8 cellular contexts compared by ENCODE assay signal in genomic region chr19:12723643-12724426, GRCh38. TPM values are rescaled to one million over a fixed set of nuclear protein-coding genes. Genes with fewer than 3 reads are reported as not detected.
DNase-seq lines count a peak whose midpoint lies in the region; ATAC-seq and TF ChIP-seq lines count a peak whose summit lies in the region.

TSS of gene TNPO2 (minus strand) at chr19:12723932. CDS start at chr19:12720977, 2,955 bp downstream.

- peaks cover 43% of the 10 kb centered on the region for H3K36me3 Mint-ChIP-seq in CD4-positive, alpha-beta T cell (ENCODE audit: low read depth)
- H3K36me3 Mint-ChIP-seq in activated CD8-positive, alpha-beta memory T cell treated with anti-CD3 and anti-CD28 coated beads, Interleukin-2, amount 10 ng/mL, durations not matched to agents 7 days and 5 days = peaks cover 20% of the 10 kb centered on the region

- intact Hi-C loops in CD4-positive, alpha-beta T cell (cut with DNase I, micrococcal nuclease) = loop anchor here (1.0 to 5.0 kb wide), 3 partner anchors 10 to 43 kb away; partner anchors contain the start of genes DHPS (in 2 of the 2) and TRIR (in 1 of the 2)
- intact Hi-C loops in mucosa of descending colon (cut with DNase I, micrococcal nuclease) = no loop called here

- H3K27ac Mint-ChIP-seq in CD4-positive, alpha-beta T cell = peak within 1 kb of the TSS; percentile 89
- H3K27ac Mint-ChIP-seq in activated CD8-positive, alpha-beta memory T cell treated with anti-CD3 and anti-CD28 coated beads, Interleukin-2, amount 10 ng/mL, durations not matched to agents 7 days and 5 days = peak within 1 kb of the TSS; percentile 91

- H3K4me3 ChIP-seq in epithelial cell of esophagus (ENCODE audit: low read length) (peak within 1 kb of the TSS; percentile 99), mucosa of descending colon (no peak within 1 kb of the TSS)

- no peaks in the 10 kb centered on the region for H3K9me3 ChIP-seq in CD4-positive, alpha-beta T cell (ENCODE audit: control insufficient read depth, low read length)
- no peaks in the 10 kb centered on the region for H3K9me3 ChIP-seq in mucosa of descending colon

- TF ChIP-seq CTCF in CD4-positive, alpha-beta T cell (IDR thresholded peaks at IDR 0.05) = no peak
- no peak for TF ChIP-seq CTCF in epithelial cell of esophagus (IDR thresholded peaks at IDR 0.05; ENCODE audit: insufficient read depth, low read depth, low read length, missing control alignments)
- no peak for TF ChIP-seq CTCF in mucosa of descending colon (IDR thresholded peaks at IDR 0.05)

- H3K36me3 ChIP-seq in mucosa of descending colon (ENCODE audit: low read depth) = no peaks in the 10 kb centered on the region

- H3K4me3 Mint-ChIP-seq in CD4-positive, alpha-beta T cell = peak within 1 kb of the TSS; percentile 98
- peak within 1 kb of the TSS; percentile 83 for H3K4me3 Mint-ChIP-seq in activated CD8-positive, alpha-beta memory T cell treated with anti-CD3 and anti-CD28 coated beads, Interleukin-2, amount 10 ng/mL, durations not matched to agents 7 days and 5 days

- no peaks in the 10 kb centered on the region for H3K27me3 Mint-ChIP-seq in CD4-positive, alpha-beta T cell
- H3K27me3 Mint-ChIP-seq in activated CD8-positive, alpha-beta memory T cell treated with anti-CD3 and anti-CD28 coated beads, Interleukin-2, amount 10 ng/mL, durations not matched to agents 7 days and 5 days = no peaks in the 10 kb centered on the region

- POLR2A ChIA-PET in CD4-positive, alpha-beta T cell (lab: Charles Lee) = interaction anchor here (0.9 to 7.0 kb wide), 10 partner anchors 9 to 664 kb away, joined by 3 to 79 read pairs (median 4); partner anchors contain the start of genes DHPS, GET3, JUNB and RNASEH2A

- no peaks in the 10 kb centered on the region for H3K9me3 Mint-ChIP-seq in CD4-positive, alpha-beta T cell
- H3K9me3 Mint-ChIP-seq in activated CD8-positive, alpha-beta memory T cell treated with anti-CD3 and anti-CD28 coated beads, Interleukin-2, amount 10 ng/mL, durations not matched to agents 7 days and 5 days (ENCODE audit: low read depth) = no peaks in the 10 kb centered on the region

- H3K4me1 ChIP-seq in mucosa of descending colon (ENCODE audit: low read depth) = peaks cover 21% of the 10 kb centered on the region

- H3K27ac ChIP-seq in CD4-positive, alpha-beta T cell (ENCODE audit: low read depth, low read length) = peak within 1 kb of the TSS; percentile 78

- CTCF ChIA-PET in CD4-positive, alpha-beta T cell (lab: Charles Lee) = interaction anchor here (1.2 to 4.6 kb wide), 6 partner anchors 10 to 161 kb away, joined by 3 to 38 read pairs (median 6); partner anchors contain the start of genes DHPS and TRIR
- CTCF ChIA-PET in activated CD8-positive, alpha-beta memory T cell treated with anti-CD3 and anti-CD28 coated beads, Interleukin-2, amount 10 ng/mL, durations not matched to agents 7 days and 5 days (lab: Charles Lee) = interaction anchor here (0.6 to 15.3 kb wide), 14 partner anchors 10 to 150 kb away, joined by 3 to 157 read pairs (median 4); partner anchors contain the start of gene TRIR

- peak; percentile 37 to 67 (median 49) for DNase-seq in CD4-positive, alpha-beta T cell
- DNase-seq in NOMO-1 treated with dmso at 0.1 percent for 144 hours (lab: John Stamatoyannopoulos, UW; ENCODE audit: unreplicated experiment) (peak; percentile 47), epithelial cell of esophagus (ENCODE audit: low read depth) (peak; percentile 73), mucosa of descending colon (peak; percentile 73 to 75 (median 73))
- peak; percentile 84 for DNase-seq in activated CD8-positive, alpha-beta memory T cell treated with anti-CD3 and anti-CD28 coated beads, Interleukin-2, amount 10 ng/mL, durations not matched to agents 7 days and 5 days
- peak; percentile 86 for DNase-seq in stimulated activated CD8-positive, alpha-beta memory T cell treated with anti-CD3 and anti-CD28 coated beads, Interleukin-4, amount 100 ng/mL, for 48 hours

- H3K4me1 Mint-ChIP-seq in CD4-positive, alpha-beta T cell (ENCODE audit: low read depth) = peaks cover 43% of the 10 kb centered on the region
- H3K4me1 Mint-ChIP-seq in activated CD8-positive, alpha-beta memory T cell treated with anti-CD3 and anti-CD28 coated beads, Interleukin-2, amount 10 ng/mL, durations not matched to agents 7 days and 5 days = peaks cover 33% of the 10 kb centered on the region

- ATAC-seq in CD4-positive, alpha-beta T cell (ENCODE audit: poor library complexity) = peak; percentile 25
- peak; percentile 24 for ATAC-seq in HG03432 (IDR thresholded peaks at IDR 0.05; ENCODE audit: unreplicated experiment)
- ATAC-seq in activated CD8-positive, alpha-beta memory T cell treated with anti-CD3 and anti-CD28 coated beads, Interleukin-2, amount 10 ng/mL, durations not matched to agents 7 days and 5 days = peak; percentile 38
- ATAC-seq in mucosa of descending colon = peak; percentile 57
- no peak for ATAC-seq in GM19463 (IDR thresholded peaks at IDR 0.05; ENCODE audit: unreplicated experiment)

- H3K27me3 ChIP-seq in CD4-positive, alpha-beta T cell (ENCODE audit: control insufficient read depth, insufficient read depth, low read length) = no peaks in the 10 kb centered on the region

RNA-seq across cellular contexts. Expression of gene TNPO2, which starts in this region (rescaled TPM):
- 10 to 100 TPM; 47.3 to 47.4 TPM for total RNA-seq in CD4-positive, alpha-beta T cell
- 100 to 1,000 TPM; 101 to 104 TPM for total RNA-seq in activated CD8-positive, alpha-beta memory T cell treated with anti-CD3 and anti-CD28 coated beads, Interleukin-2, amount 10 ng/mL, durations not matched to agents 7 days and 5 days
- 10 to 100 TPM; 48.9 to 73.3 (median 66.9) TPM for total RNA-seq in mucosa of descending colon

Comparison
In these comparisons a context has a peak if more than half of its experiments do, and no peak if none do; other contexts are left out.
1. intact Hi-C loops: an anchor here in CD4-positive, alpha-beta T cell (1.0 to 5.0 kb wide); none called in mucosa of descending colon.